In the genomic region with DNA sequence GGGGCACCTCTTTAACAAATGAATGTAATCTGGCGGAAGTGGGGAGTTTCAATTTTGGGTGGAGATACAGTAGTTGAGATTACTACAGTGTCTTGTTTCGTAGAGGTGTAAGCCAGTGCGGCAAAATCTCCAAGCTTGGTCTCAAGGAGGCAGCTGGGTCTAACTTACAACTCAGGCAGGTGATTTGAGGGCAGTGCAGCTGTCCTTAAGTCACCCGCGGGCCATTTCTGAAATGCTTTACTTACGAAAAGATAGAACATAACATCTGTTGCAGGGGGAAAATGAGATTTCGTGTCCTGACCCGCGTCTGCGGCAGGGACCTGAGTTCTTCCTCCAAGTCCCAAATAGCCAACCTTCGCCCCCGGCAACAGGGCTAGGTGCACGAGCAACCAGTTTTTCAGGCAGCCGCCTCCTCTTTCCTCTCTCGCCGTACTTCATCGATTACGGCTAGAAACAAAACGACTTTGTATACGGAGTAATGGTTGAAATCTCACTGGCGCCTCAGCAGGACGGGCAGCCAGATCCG, we compare ENCODE assay signal across 8 cellular contexts. TPM values are rescaled to one million over a fixed set of nuclear protein-coding genes. Genes with fewer than 3 reads are reported as not detected.
DNase-seq lines count a peak whose midpoint lies in the region; ATAC-seq and TF ChIP-seq lines count a peak whose summit lies in the region.

No MANE protein-coding gene starts in this region.

- no peak for TF ChIP-seq POLR2A in sigmoid colon (IDR thresholded peaks at IDR 0.05)

- H3K36me3 ChIP-seq in H7 (replicated peaks; ENCODE audit: control insufficient read depth, insufficient read depth, low read length) (no peaks in the 10 kb centered on the region), Loucy (ENCODE audit: insufficient read depth, low read length) (no peaks in the 10 kb centered on the region), sigmoid colon (no peaks in the 10 kb centered on the region)

- no peak for DNase-seq in activated naive CD4-positive, alpha-beta T cell treated with anti-CD3 and anti-CD28 coated beads, Interleukin-2, amount 10 ng/mL, durations not matched to agents 7 days and 5 days
- no peak for DNase-seq in activated naive CD4-positive, alpha-beta T cell treated with anti-CD3 and anti-CD28 coated beads, Interleukin-2, amount 50 U/mL, for 16 hours
- DNase-seq in H7 (no peak), right cardiac atrium (no peak), sigmoid colon (no peak), globus pallidus (ENCODE audit: low spot score) (no peak)

- H3K9ac ChIP-seq in Loucy (ENCODE audit: low read depth, low read length, poor library complexity, severe bottlenecking), result peak overlapping the region; percentile 81

- peak overlapping the region; percentile 81 for H3K4me3 Mint-ChIP-seq in activated naive CD4-positive, alpha-beta T cell treated with anti-CD3 and anti-CD28 coated beads, Interleukin-2, amount 10 ng/mL, durations not matched to agents 7 days and 5 days
- H3K4me3 Mint-ChIP-seq in activated naive CD8-positive, alpha-beta T cell, result peak overlapping the region; percentile 95

- peak overlapping the region; percentile 93 for H2AFZ ChIP-seq in Loucy (ENCODE audit: low read length)

- no peaks in the 10 kb centered on the region for H3K9me2 ChIP-seq in Loucy (replicated peaks; ENCODE audit: low read depth, low read length)

- peak overlapping the region; percentile 95 for H3K27ac Mint-ChIP-seq in activated naive CD4-positive, alpha-beta T cell treated with anti-CD3 and anti-CD28 coated beads, Interleukin-2, amount 10 ng/mL, durations not matched to agents 7 days and 5 days
- H3K27ac Mint-ChIP-seq in activated naive CD8-positive, alpha-beta T cell, result peak overlapping the region; percentile 97

- no peaks in the 10 kb centered on the region for H3K27me3 ChIP-seq in H7 (ENCODE audit: control insufficient read depth, insufficient read depth, low read length)
- no peaks in the 10 kb centered on the region for H3K27me3 ChIP-seq in Loucy (ENCODE audit: insufficient read depth, low read length, poor library complexity, severe bottlenecking)
- H3K27me3 ChIP-seq in right cardiac atrium (ENCODE audit: control insufficient read depth, insufficient read depth), result no peaks in the 10 kb centered on the region
- H3K27me3 ChIP-seq in sigmoid colon, result no peaks in the 10 kb centered on the region

- no peaks in the 10 kb centered on the region for H3K9me3 Mint-ChIP-seq in activated naive CD4-positive, alpha-beta T cell treated with anti-CD3 and anti-CD28 coated beads, Interleukin-2, amount 10 ng/mL, durations not matched to agents 7 days and 5 days
- H3K9me3 Mint-ChIP-seq in activated naive CD8-positive, alpha-beta T cell (ENCODE audit: low read depth), result no peaks in the 10 kb centered on the region

- intact Hi-C loops in right cardiac atrium (cut with DNase I) (no loop called here), sigmoid colon (cut with DNase I) (loop anchor here (5.0 to 10.0 kb wide), 3 partner anchors 348 to 922 kb away; partner anchors contain the start of genes HIVEP1 and TMEM14B)

- CTCF ChIA-PET in activated naive CD4-positive, alpha-beta T cell treated with anti-CD3 and anti-CD28 coated beads, Interleukin-2, amount 10 ng/mL, durations not matched to agents 7 days and 5 days (lab: Charles Lee), result interaction anchor here (0.6 to 1.2 kb wide), 3 partner anchors 24 to 403 kb away, joined by 4 read pairs; no protein-coding TSS in a partner anchor

- H3K36me3 Mint-ChIP-seq in activated naive CD4-positive, alpha-beta T cell treated with anti-CD3 and anti-CD28 coated beads, Interleukin-2, amount 10 ng/mL, durations not matched to agents 7 days and 5 days, result peaks cover 7% of the 10 kb centered on the region
- no peaks in the 10 kb centered on the region for H3K36me3 Mint-ChIP-seq in activated naive CD8-positive, alpha-beta T cell

- H3K27me3 Mint-ChIP-seq in activated naive CD4-positive, alpha-beta T cell treated with anti-CD3 and anti-CD28 coated beads, Interleukin-2, amount 10 ng/mL, durations not matched to agents 7 days and 5 days, result no peaks in the 10 kb centered on the region
- no peaks in the 10 kb centered on the region for H3K27me3 Mint-ChIP-seq in activated naive CD8-positive, alpha-beta T cell

- ATAC-seq in right cardiac atrium, result peak; percentile 12 to 19

- TF ChIP-seq CTCF in Loucy (conservative IDR thresholded peaks at IDR 0.05; ENCODE audit: low read length) (no peak), sigmoid colon (IDR thresholded peaks at IDR 0.05) (no peak)

- H3K4me1 Mint-ChIP-seq in activated naive CD4-positive, alpha-beta T cell treated with anti-CD3 and anti-CD28 coated beads, Interleukin-2, amount 10 ng/mL, durations not matched to agents 7 days and 5 days, result peaks cover 27% of the 10 kb centered on the region
- peaks cover 30% of the 10 kb centered on the region for H3K4me1 Mint-ChIP-seq in activated naive CD8-positive, alpha-beta T cell (ENCODE audit: low read depth)

- H3K9me3 ChIP-seq in Loucy (ENCODE audit: insufficient read depth, low read depth, low read length) (no peaks in the 10 kb centered on the region), right cardiac atrium (ENCODE audit: control insufficient read depth, low read length) (no peaks in the 10 kb centered on the region), sigmoid colon (no peaks in the 10 kb centered on the region)

- H3K4me3 ChIP-seq in H7 (ENCODE audit: insufficient read depth, low read depth, low read length), result peak overlapping the region; percentile 98
- H3K4me3 ChIP-seq in Loucy (ENCODE audit: low read length, poor library complexity, severe bottlenecking), result peak overlapping the region; percentile 86
- peak overlapping the region; percentile 87 for H3K4me3 ChIP-seq in right cardiac atrium (ENCODE audit: low read length)
- peak overlapping the region; percentile 89 to 98 (median 92) for H3K4me3 ChIP-seq in sigmoid colon

- 2% methylated on average over 23 of the region's 23 CpGs for WGBS in right cardiac atrium
- 0 to 1% methylated on average over 23 of the region's 23 CpGs for WGBS in sigmoid colon, 2 donors

- peaks cover 21% of the 10 kb centered on the region for H4K20me1 ChIP-seq in Loucy (ENCODE audit: insufficient read depth, low read length, poor library complexity, severe bottlenecking)

- peaks cover 32% of the 10 kb centered on the region for H3K4me1 ChIP-seq in Loucy (ENCODE audit: insufficient read depth, low read length, poor library complexity, severe bottlenecking)
- H3K4me1 ChIP-seq in right cardiac atrium (ENCODE audit: control insufficient read depth, insufficient read depth, low read length), result peaks cover 2% of the 10 kb centered on the region
- H3K4me1 ChIP-seq in sigmoid colon, result peaks cover 0 to 24% (median 18%) of the 10 kb centered on the region in 4 donors

- H3K79me2 ChIP-seq in Loucy (ENCODE audit: insufficient read depth, low read length), result peaks cover 40% of the 10 kb centered on the region

- H3K27ac ChIP-seq in right cardiac atrium (ENCODE audit: low read length), result peak overlapping the region; percentile 67
- peak overlapping the region; percentile 97 to 98 (median 98) for H3K27ac ChIP-seq in sigmoid colon

- no peaks in the 10 kb centered on the region for H3F3A ChIP-seq in Loucy (ENCODE audit: low read depth)

- H3K4me2 ChIP-seq in Loucy (ENCODE audit: low read depth, low read length, poor library complexity, severe bottlenecking), result peak overlapping the region; percentile 85

- TF ChIP-seq EP300 in sigmoid colon (IDR thresholded peaks at IDR 0.05), result no peak

RNA-seq across cellular contexts. Expression of gene SMIM13, which starts 0.5 kb away (rescaled TPM):
- 4.2 and 5.7 TPM in 2 replicates for total RNA-seq in H7 (2014; rRNA removed; shearing (Covaris generic))
- 10 to 100 TPM; 10.7 to 14.5 (median 13.5) TPM for total RNA-seq in right cardiac atrium
- polyA plus RNA-seq in right cardiac atrium, result 8.1 TPM
- total RNA-seq in sigmoid colon, result 10 to 100 TPM in 1 of 4 donors, 1 to 10 TPM in 3; 8.7 to 12.1 (median 8.8) TPM
- polyA plus RNA-seq in sigmoid colon, result 1 to 10 TPM; 1.8 to 2.9 (median 2.8) TPM

RNA-seq across cellular contexts. Expression of gene ERVFRD-1, which starts 18.4 kb away (rescaled TPM):
- total RNA-seq in H7 (2014; rRNA removed; shearing (Covaris generic)), result not detected in 2 replicates
- total RNA-seq in right cardiac atrium (under 1 TPM in 2 of 4 donors, not detected in 2; 0.09 TPM), sigmoid colon (under 1 TPM in 1 of 4 donors, not detected in 3; 0.36 TPM)
- polyA plus RNA-seq in right cardiac atrium (0.05 TPM), sigmoid colon (under 1 TPM in 2 of 3 donors, not detected in 1; 0.03 to 0.60 TPM)

RNA-seq across cellular contexts. Expression of gene ELOVL2, which starts 49.0 kb away (rescaled TPM):
- total RNA-seq in H7 (2014; rRNA removed; shearing (Covaris generic)), result 1.0 and 2.6 TPM in 2 replicates
- total RNA-seq in right cardiac atrium (1 to 10 TPM in 2 of 4 donors, under 1 TPM in 2; 0.61 to 1.3 (median 0.97) TPM), sigmoid colon (under 1 TPM; 0.16 to 0.83 (median 0.56) TPM)
- polyA plus RNA-seq in right cardiac atrium (1.4 TPM), sigmoid colon (under 1 TPM in 1 of 3 donors, not detected in 2; 0.36 TPM)
